15 cellular contexts compared by ENCODE assay signal in genomic region chr14:100556936-100557505, GRCh38. TPM values are rescaled to one million over a fixed set of nuclear protein-coding genes. Genes with fewer than 3 reads are reported as not detected.
DNase-seq lines count a peak whose midpoint lies in the region; ATAC-seq and TF ChIP-seq lines count a peak whose summit lies in the region.
"Had no signal": no experiment of that assay in that cellular context is flagged by ENCODE, and none has a peak within 500 bp of the region (broad histone marks: within the 10 kb centered on the region; RNA-seq: fewer than 3 reads in every experiment).

No MANE protein-coding gene starts in this region.

- H3K9ac ChIP-seq in BLaER1 treated with 17β-estradiol and CSF1 and Interleukin-3, amounts not matched to agents 10 nM and 100 nM, result peak overlapping the region in 3 of 11 experiments; percentile 5 to 27 (median 20); a peak in 3 of 22 replicates
- H3K9ac ChIP-seq in HCT116 (ENCODE audit: low read length), result no peak overlapping the region

- CTCF ChIA-PET in HCT116 (lab: Charles Lee), result no interaction called here

- H2AFZ ChIP-seq in HCT116 (ENCODE audit: low read depth, low read length, poor library complexity, severe bottlenecking), result no peak overlapping the region
- H2AFZ ChIP-seq: PC-9 had no signal

- no peaks in the 10 kb centered on the region for H3K9me3 ChIP-seq in BLaER1 treated with 17β-estradiol and CSF1 and Interleukin-3, amounts not matched to agents 10 nM and 100 nM (replicated peaks in 1 of 11)
- no peaks in the 10 kb centered on the region for H3K9me3 ChIP-seq in HCT116 (ENCODE audit: control insufficient read depth in 1 of 2, insufficient read depth in 1 of 2, low read depth in 1 of 2, low read length in 2 of 2)
- no peaks in the 10 kb centered on the region for H3K9me3 ChIP-seq in RWPE2 (ENCODE audit: severe bottlenecking)
- H3K9me3 ChIP-seq: SJSA1 had no signal

- ATAC-seq in HCT116, result peak; percentile 17; the same call in 1 of the 2 replicates
- ATAC-seq in RWPE2 (ENCODE audit: low read depth), result peak; percentile 23
- peak; percentile 28 for ATAC-seq in sciatic nerve
- no peak for ATAC-seq in HG02678 (IDR thresholded peaks at IDR 0.05; ENCODE audit: unreplicated experiment)

- BruUV-seq in HCT116 (replicated peaks; lab: Mats Ljungman, UMichigan), result no TSS peak

- H3K79me2 ChIP-seq in HCT116 (ENCODE audit: insufficient read depth, low read length), result no peaks in the 10 kb centered on the region

- peaks cover 0 to 33% (median 0%) of the 10 kb centered on the region in 11 experiments; a peak in 7 of 22 replicates for H3K27me3 ChIP-seq in BLaER1 treated with 17β-estradiol and CSF1 and Interleukin-3, amounts not matched to agents 10 nM and 100 nM
- no peaks in the 10 kb centered on the region for H3K27me3 ChIP-seq in HCT116 (ENCODE audit: insufficient read depth, low read length)
- no peaks in the 10 kb centered on the region for H3K27me3 ChIP-seq in RWPE2 (ENCODE audit: insufficient read depth, poor library complexity, severe bottlenecking)

- H3K4me1 ChIP-seq in BLaER1 treated with 17β-estradiol and CSF1 and Interleukin-3, amounts not matched to agents 10 nM and 100 nM, result peaks cover 54 to 95% (median 91%) of the 10 kb centered on the region in 10 experiments
- peaks cover 7 to 28% of the 10 kb centered on the region in 2 experiments for H3K4me1 ChIP-seq in HCT116 (ENCODE audit: control insufficient read depth in 1 of 2, insufficient read depth in 2 of 2, low read length in 2 of 2)
- peaks cover 6% of the 10 kb centered on the region for H3K4me1 ChIP-seq in RWPE2 (ENCODE audit: insufficient read depth, poor library complexity, severe bottlenecking)
- H3K4me1 ChIP-seq: SJSA1 had no signal

- TF ChIP-seq CTCF in HCT116 (IDR thresholded peaks at IDR 0.05 in 2 of 3, conservative IDR thresholded peaks at IDR 0.05 in 1 of 3; ENCODE audit: borderline replicate concordance in 1 of 3, insufficient read depth in 1 of 3, low read depth in 2 of 3, low read length in 2 of 3), result no peak
- TF ChIP-seq CTCF in RWPE2 (IDR thresholded peaks at IDR 0.05; ENCODE audit: poor library complexity, severe bottlenecking), result no peak

- H3K4me3 ChIP-seq in BLaER1 treated with 17β-estradiol and CSF1 and Interleukin-3, amounts not matched to agents 10 nM and 100 nM, result no peak overlapping the region
- no peak overlapping the region for H3K4me3 ChIP-seq in HCT116 (replicated peaks in 1 of 2; ENCODE audit: low read depth in 1 of 2, low read length in 2 of 2)
- H3K4me3 ChIP-seq in RWPE2 (ENCODE audit: severe bottlenecking), result no peak overlapping the region
- H3K4me3 ChIP-seq: PC-9, SJSA1 had no signal

- no peaks in the 10 kb centered on the region for H3K9me2 ChIP-seq in HCT116 (ENCODE audit: insufficient read depth)

- H3K36me3 ChIP-seq in BLaER1 treated with 17β-estradiol and CSF1 and Interleukin-3, amounts not matched to agents 10 nM and 100 nM, result no peaks in the 10 kb centered on the region
- H3K36me3 ChIP-seq in HCT116 (ENCODE audit: control insufficient read depth in 1 of 2, insufficient read depth in 2 of 2, low read length in 2 of 2), result no peaks in the 10 kb centered on the region
- no peaks in the 10 kb centered on the region for H3K36me3 ChIP-seq in RWPE2 (ENCODE audit: low read depth)
- H3K36me3 ChIP-seq: SJSA1 had no signal

- intact Hi-C loops in HCT116 (cut with micrococcal nuclease), result no loop called here
- intact Hi-C loops in sciatic nerve (cut with DNase I), result no loop called here

- peak overlapping the region in 4 of 11 experiments; percentile 2 to 29 (median 18); a peak in 4 of 22 replicates for H3K27ac ChIP-seq in BLaER1 treated with 17β-estradiol and CSF1 and Interleukin-3, amounts not matched to agents 10 nM and 100 nM
- H3K27ac ChIP-seq in HCT116 (ENCODE audit: low read depth, low read length) (no peak overlapping the region; the same call in 1 of the 2 replicates), RWPE2 (ENCODE audit: poor library complexity, severe bottlenecking) (no peak overlapping the region)
- H3K27ac ChIP-seq: PC-9, SJSA1 had no signal

- DNase-seq in HCT116 (ENCODE audit: low read depth, low spot score) (no peak), RWPE2 (ENCODE audit: low spot score) (no peak), sciatic nerve (ENCODE audit: low spot score) (no peak), ACHN (no peak), NCI-H2107 treated with DMSO at 0.1 percent for 48 hours (lab: John Stamatoyannopoulos, UW; ENCODE audit: unreplicated experiment) (no peak)
- DNase-seq: Calu3; CD8-positive, alpha-beta memory T cell; HFFc6; Kasumi-1; NCI-H2081; NCI-H526 treated with DMSO at 0.1 percent for 48 hours; PC-9 had no signal

- peaks cover 0 to 18% (median 0%) of the 10 kb centered on the region in 11 experiments; a peak in 4 of 22 replicates for H4K20me1 ChIP-seq in BLaER1 treated with 17β-estradiol and CSF1 and Interleukin-3, amounts not matched to agents 10 nM and 100 nM
- no peaks in the 10 kb centered on the region for H4K20me1 ChIP-seq in HCT116 (ENCODE audit: insufficient read depth)

- peak overlapping the region; percentile 71 to 91 (median 77) for H3K4me2 ChIP-seq in BLaER1 treated with 17β-estradiol and CSF1 and Interleukin-3, amounts not matched to agents 10 nM and 100 nM
- no peak overlapping the region for H3K4me2 ChIP-seq in HCT116 (ENCODE audit: low read length)
- H3K4me2 ChIP-seq: PC-9 had no signal

- POLR2A ChIA-PET in HCT116 (lab: Charles Lee), result no interaction called here

- TF ChIP-seq POLR2A in HCT116 (IDR thresholded peaks at IDR 0.05; ENCODE audit: borderline replicate concordance, extremely low read depth, insufficient read depth, insufficient read length), result no peak

- TF ChIP-seq RAD21 in HCT116 (IDR thresholded peaks at IDR 0.05; ENCODE audit: low read depth), result no peak

- in situ Hi-C loops in ACHN (cut with HindIII; ENCODE audit: low pct_ligation_motif_present, low pct_unique_long_range_greater_than_20kb, low sequenced_read_pairs), result no loop called here

- RAD21 ChIA-PET in HCT116 (lab: Charles Lee; ENCODE audit: low non-redundant PET in 1 of 2, low total read pairs in 2 of 2, uncharacterized antibody in 2 of 2, unreplicated experiment in 2 of 2), result no interaction called here

TF ChIP-seq in HCT116, 20 proteins besides CTCF, POLR2A, EP300 and RAD21:
- no peak for TF ChIP-seq ZFX (IDR thresholded peaks at IDR 0.05)
- no peak for TF ChIP-seq CEBPB (IDR thresholded peaks at IDR 0.05; ENCODE audit: low read depth)
- TF ChIP-seq CBX3 (IDR thresholded peaks at IDR 0.05; ENCODE audit: low read depth), result no peak
- no peak for TF ChIP-seq YY1 (IDR thresholded peaks at IDR 0.05; ENCODE audit: extremely low read depth, insufficient replicate concordance, low read depth, low read length)
- no peak for TF ChIP-seq ZBTB33 (IDR thresholded peaks at IDR 0.05; ENCODE audit: extremely low read depth, insufficient replicate concordance, low read length)
- no peak for TF ChIP-seq POLR2AphosphoS5 (IDR thresholded peaks at IDR 0.05; ENCODE audit: low read depth, low read length)
- TF ChIP-seq SIN3A (IDR thresholded peaks at IDR 0.05; ENCODE audit: low read depth), result no peak
- TF ChIP-seq SRF (IDR thresholded peaks at IDR 0.05; ENCODE audit: low read depth), result no peak
- no peak for TF ChIP-seq TCF7L2 (IDR thresholded peaks at IDR 0.05; ENCODE audit: borderline replicate concordance, extremely low read depth, insufficient read depth, insufficient read length)
- no peak for TF ChIP-seq EGR1 (IDR thresholded peaks at IDR 0.05; ENCODE audit: low read depth)

RNA-seq across cellular contexts. Expression of gene BEGAIN, which starts 30.2 kb away (rescaled TPM):
- 8.5 TPM for total RNA-seq in HCT116 (2021; ENCODE audit: unreplicated experiment)
- 7.8 and 8.5 TPM in 2 replicates for polyA plus RNA-seq in HCT116 (2012)
- 12.3 TPM for total RNA-seq in sciatic nerve
- total RNA-seq: PC-9, SJSA1 had no signal
